Comparison of ENCODE assay signal across 8 cellular contexts in genomic region chr12:101773560-101774206, GRCh38. TPM values are rescaled to one million over a fixed set of nuclear protein-coding genes. Genes with fewer than 3 reads are reported as not detected.
DNase-seq lines count a peak whose midpoint lies in the region; ATAC-seq and TF ChIP-seq lines count a peak whose summit lies in the region.

No MANE protein-coding gene starts in this region.

- DNase-seq in CD4-positive, CD25-positive, alpha-beta regulatory T cell: peak; percentile 46 to 83 (median 75)
- DNase-seq in HT1080 (ENCODE audit: low read depth) (peak; percentile 56), NT2/D1 (ENCODE audit: low read depth, low spot score) (peak; percentile 49), epithelial cell of esophagus (ENCODE audit: low read depth) (peak; percentile 77)
- peak; percentile 67 for DNase-seq in activated CD8-positive, alpha-beta memory T cell treated with anti-CD3 and anti-CD28 coated beads, Interleukin-2, amount 50 U/mL, for 4 hours
- peak; percentile 37 to 76 (median 72) for DNase-seq in naive thymus-derived CD4-positive, alpha-beta T cell
- DNase-seq in stimulated activated naive CD4-positive, alpha-beta T cell (lab: John Stamatoyannopoulos, UW): peak; percentile 28 to 82 (median 54)

- H3K27ac Mint-ChIP-seq in CD4-positive, CD25-positive, alpha-beta regulatory T cell: no peak overlapping the region
- H3K27ac Mint-ChIP-seq in naive thymus-derived CD4-positive, alpha-beta T cell: peak overlapping the region in 2 of 9 donors; percentile 25 to 65

- H3K27me3 ChIP-seq in CD4-positive, CD25-positive, alpha-beta regulatory T cell (ENCODE audit: control insufficient read depth, insufficient read depth, low read length): no peaks in the 10 kb centered on the region
- H3K27me3 ChIP-seq in NT2/D1 (ENCODE audit: insufficient read depth, insufficient read length): no peaks in the 10 kb centered on the region
- no peaks in the 10 kb centered on the region for H3K27me3 ChIP-seq in naive thymus-derived CD4-positive, alpha-beta T cell (ENCODE audit: control insufficient read depth in 2 of 2, insufficient read depth in 2 of 2, low read length in 2 of 2)

- POLR2A ChIA-PET in naive thymus-derived CD4-positive, alpha-beta T cell (lab: Charles Lee): interaction anchor here (0.9 to 3.0 kb wide), 4 partner anchors 14 to 65 kb away, joined by 3 to 22 read pairs (median 7); partner anchors contain the start of gene GNPTAB

- H3K4me1 ChIP-seq in CD4-positive, CD25-positive, alpha-beta regulatory T cell (ENCODE audit: control insufficient read depth, insufficient read depth, low read length, poor library complexity, severe bottlenecking): no peaks in the 10 kb centered on the region
- no peaks in the 10 kb centered on the region for H3K4me1 ChIP-seq in NT2/D1 (ENCODE audit: insufficient read depth, insufficient read length)
- H3K4me1 ChIP-seq in naive thymus-derived CD4-positive, alpha-beta T cell (ENCODE audit: control insufficient read depth in 2 of 2, insufficient read depth in 2 of 2, low read length in 2 of 2): no peaks in the 10 kb centered on the region

- no peaks in the 10 kb centered on the region for H3K27me3 Mint-ChIP-seq in CD4-positive, CD25-positive, alpha-beta regulatory T cell
- H3K27me3 Mint-ChIP-seq in naive thymus-derived CD4-positive, alpha-beta T cell: no peaks in the 10 kb centered on the region

- peaks cover 0 to 11% (median 4%) of the 10 kb centered on the region in 4 donors for H3K4me1 Mint-ChIP-seq in CD4-positive, CD25-positive, alpha-beta regulatory T cell
- H3K4me1 Mint-ChIP-seq in naive thymus-derived CD4-positive, alpha-beta T cell: peaks cover 0 to 50% (median 9%) of the 10 kb centered on the region in 7 donors

- CTCF ChIA-PET in naive thymus-derived CD4-positive, alpha-beta T cell (lab: Charles Lee): interaction anchor here (0.6 to 3.2 kb wide), 13 partner anchors 10 to 72 kb away, joined by 3 to 113 read pairs (median 4); partner anchors contain the start of gene GNPTAB

- no peak overlapping the region for H3K4me3 ChIP-seq in CD4-positive, CD25-positive, alpha-beta regulatory T cell (ENCODE audit: low read depth, low read length)
- H3K4me3 ChIP-seq in NT2/D1 (ENCODE audit: insufficient read length, low read depth) (no peak overlapping the region), epithelial cell of esophagus (ENCODE audit: low read length) (no peak overlapping the region)
- H3K4me3 ChIP-seq in naive thymus-derived CD4-positive, alpha-beta T cell (ENCODE audit: low read length): no peak overlapping the region

- H3K36me3 Mint-ChIP-seq in CD4-positive, CD25-positive, alpha-beta regulatory T cell: peaks cover 19% of the 10 kb centered on the region
- peaks cover 5 to 24% (median 15%) of the 10 kb centered on the region in 5 donors for H3K36me3 Mint-ChIP-seq in naive thymus-derived CD4-positive, alpha-beta T cell

- peaks cover 39% of the 10 kb centered on the region for H3K36me3 ChIP-seq in CD4-positive, CD25-positive, alpha-beta regulatory T cell (ENCODE audit: control insufficient read depth, insufficient read depth, low read length)
- peaks cover 15% of the 10 kb centered on the region for H3K36me3 ChIP-seq in NT2/D1 (ENCODE audit: insufficient read depth, insufficient read length, low read length)
- H3K36me3 ChIP-seq in naive thymus-derived CD4-positive, alpha-beta T cell (ENCODE audit: control insufficient read depth in 2 of 3, insufficient read depth in 3 of 3, low read length in 3 of 3): peaks cover 0 to 19% (median 0%) of the 10 kb centered on the region in 3 experiments

- no peaks in the 10 kb centered on the region for H3K9me3 Mint-ChIP-seq in CD4-positive, CD25-positive, alpha-beta regulatory T cell
- H3K9me3 Mint-ChIP-seq in naive thymus-derived CD4-positive, alpha-beta T cell: no peaks in the 10 kb centered on the region

- intact Hi-C loops in naive thymus-derived CD4-positive, alpha-beta T cell (cut with micrococcal nuclease): loop anchor here (1.0 to 10.0 kb wide), 7 partner anchors 19 to 361 kb away; partner anchors contain the start of genes GNPTAB (in 1 of the 2) and WASHC3 (in 1 of the 2)

- TF ChIP-seq CTCF in epithelial cell of esophagus (IDR thresholded peaks at IDR 0.05; ENCODE audit: insufficient read depth, low read depth, low read length, missing control alignments): peak; percentile 89

- no peak overlapping the region for H3K9ac ChIP-seq in NT2/D1 (ENCODE audit: insufficient read length, low read depth)

- no peaks in the 10 kb centered on the region for H3K9me3 ChIP-seq in CD4-positive, CD25-positive, alpha-beta regulatory T cell (ENCODE audit: control insufficient read depth in 2 of 2, low read length in 2 of 2)
- H3K9me3 ChIP-seq in NT2/D1 (ENCODE audit: insufficient read depth, low read length): no peaks in the 10 kb centered on the region
- H3K9me3 ChIP-seq in naive thymus-derived CD4-positive, alpha-beta T cell (ENCODE audit: control insufficient read depth in 2 of 3, low read length in 3 of 3): no peaks in the 10 kb centered on the region

- ATAC-seq in CD4-positive, CD25-positive, alpha-beta regulatory T cell (ENCODE audit: low read depth in 2 of 2): peak; percentile 89 to 90
- ATAC-seq in GM19372 (IDR thresholded peaks at IDR 0.05; ENCODE audit: low read depth, unreplicated experiment): peak; percentile 80
- ATAC-seq in naive thymus-derived CD4-positive, alpha-beta T cell: peak; percentile 94

- no peak overlapping the region for H3K27ac ChIP-seq in CD4-positive, CD25-positive, alpha-beta regulatory T cell (ENCODE audit: insufficient read depth, low read length, poor library complexity, severe bottlenecking)
- H3K27ac ChIP-seq in naive thymus-derived CD4-positive, alpha-beta T cell (ENCODE audit: low read depth, low read length): no peak overlapping the region

- peak overlapping the region in 1 of 4 donors; percentile 40 for H3K4me3 Mint-ChIP-seq in CD4-positive, CD25-positive, alpha-beta regulatory T cell
- no peak overlapping the region for H3K4me3 Mint-ChIP-seq in naive thymus-derived CD4-positive, alpha-beta T cell

RNA-seq across cellular contexts. Expression of gene SYCP3, which starts 34.4 kb away (rescaled TPM):
- 0.27 TPM for total RNA-seq in CD4-positive, CD25-positive, alpha-beta regulatory T cell
- under 1 TPM in 2 of 4 donors, not detected in 2; 0.03 to 0.23 TPM for polyA plus RNA-seq in CD4-positive, CD25-positive, alpha-beta regulatory T cell
- not detected in 2 replicates for total RNA-seq in HT1080 (2014; rRNA removed; shearing (Covaris generic))
- not detected in 2 replicates for polyA plus RNA-seq in HT1080 (2015; cell fraction: cytosol; rRNA removed)
- 0.10 TPM in 1 of 2 replicates, not detected in the other for polyA plus RNA-seq in HT1080 (2015; cell fraction: nucleus; rRNA removed)
- under 1 TPM in 4 of 5 experiments, not detected in 1; 0.35 to 0.87 (median 0.63) TPM for total RNA-seq in naive thymus-derived CD4-positive, alpha-beta T cell
- polyA plus RNA-seq in naive thymus-derived CD4-positive, alpha-beta T cell: under 1 TPM in 1 of 2 donors, not detected in 1; 0.23 TPM

RNA-seq across cellular contexts. Expression of gene GNPTAB, which starts 57.1 kb away (rescaled TPM):
- total RNA-seq in CD4-positive, CD25-positive, alpha-beta regulatory T cell: 53.6 TPM
- polyA plus RNA-seq in CD4-positive, CD25-positive, alpha-beta regulatory T cell: 10 to 100 TPM; 25.8 to 36.8 (median 30.6) TPM
- 12.9 and 16.5 TPM in 2 replicates for total RNA-seq in HT1080 (2014; rRNA removed; shearing (Covaris generic))
- 25.8 and 29.7 TPM in 2 replicates for polyA plus RNA-seq in HT1080 (2015; cell fraction: cytosol; rRNA removed)
- 22.4 and 23.4 TPM in 2 replicates for polyA plus RNA-seq in HT1080 (2015; cell fraction: nucleus; rRNA removed)
- 10 to 100 TPM; 42.0 to 85.1 (median 62.2) TPM for total RNA-seq in naive thymus-derived CD4-positive, alpha-beta T cell
- polyA plus RNA-seq in naive thymus-derived CD4-positive, alpha-beta T cell: 10 to 100 TPM; 28.2 to 33.5 TPM
